8 cellular contexts compared by ENCODE assay signal in the genomic region with DNA sequence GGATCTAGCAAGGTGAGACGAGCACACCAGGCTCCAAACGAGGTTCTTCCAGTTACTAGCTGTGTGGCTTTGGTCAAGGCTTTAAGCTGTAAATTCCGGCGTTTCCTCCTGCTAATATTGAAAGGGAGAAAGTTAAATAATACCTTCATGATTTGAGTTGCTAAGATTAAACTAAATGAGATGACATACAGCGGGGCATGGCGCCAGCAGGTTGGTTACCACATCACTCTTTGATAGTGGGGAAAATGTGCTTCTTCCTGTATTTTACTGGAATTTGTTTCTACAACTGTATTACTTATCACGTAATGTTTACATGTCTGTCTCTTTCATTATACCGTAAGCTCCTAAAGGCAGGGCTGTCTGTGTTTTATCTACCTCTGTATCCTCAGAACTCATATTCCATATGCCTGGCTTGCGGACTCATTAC. TPM values are rescaled to one million over a fixed set of nuclear protein-coding genes. Genes with fewer than 3 reads are reported as not detected.
A peak's percentile ranks its signal among the peaks of the same experiment; 100 is the strongest.
DNase-seq lines count a peak whose midpoint lies in the region; ATAC-seq and TF ChIP-seq lines count a peak whose summit lies in the region.

No MANE protein-coding gene starts in this region.

- H3K4me1 ChIP-seq in aorta (ENCODE audit: control insufficient read depth in 1 of 2, insufficient read depth in 2 of 2, low read length in 2 of 2) = peaks cover 1 to 3% of the 10 kb centered on the region in 2 donors

- in situ Hi-C loops in GM13976 (cut with MboI; ENCODE audit: low sequenced_read_pairs, unreplicated experiment) = loop anchor here (10.0 kb wide), 1 partner anchor 331 kb away; no protein-coding TSS in a partner anchor

- H3K36me3 Mint-ChIP-seq in central memory CD8-positive, alpha-beta T cell (ENCODE audit: insufficient read depth) = peaks cover 13% of the 10 kb centered on the region

- peaks cover 37% of the 10 kb centered on the region for H3K4me1 Mint-ChIP-seq in central memory CD8-positive, alpha-beta T cell

- H3K9me3 Mint-ChIP-seq in central memory CD8-positive, alpha-beta T cell = no peaks in the 10 kb centered on the region

- no peaks in the 10 kb centered on the region for H3K36me3 ChIP-seq in aorta (ENCODE audit: control insufficient read depth in 1 of 2, insufficient read depth in 2 of 2, low read length in 1 of 2)

- WGBS in aorta, 2 donors = 3 to 4% methylated on average over 9 of the region's 9 CpGs

- H3K4me3 Mint-ChIP-seq in central memory CD8-positive, alpha-beta T cell = peak overlapping the region; percentile 95

- H3K9me3 ChIP-seq in aorta (ENCODE audit: control insufficient read depth, low read length) = no peaks in the 10 kb centered on the region

- DNase-seq in CD1c-positive myeloid dendritic cell (ENCODE audit: extremely low spot score) (peak; percentile 54), lung microvascular endothelial cell (ENCODE audit: low read depth in 2 of 2) (peak; percentile 24 to 46), aorta (peak in 1 of 2 donors; percentile 81), GM13976 (ENCODE audit: low spot score) (no peak)
- no peak for DNase-seq in Jurkat, Clone E6-1 (ENCODE audit: low read depth, low spot score)
- no peak for DNase-seq in central memory CD8-positive, alpha-beta T cell (ENCODE audit: low spot score in 2 of 2)
- no peak for DNase-seq in effector CD8-positive, alpha-beta T cell (lab: John Stamatoyannopoulos, UW)

- intact Hi-C loops in aorta (cut with DNase I) = no loop called here

- ATAC-seq in central memory CD8-positive, alpha-beta T cell (replicated peaks; ENCODE audit: extremely low read depth, poor library complexity, severe bottlenecking) = no peak
- no peak for ATAC-seq in aorta (ENCODE audit: low FRiP score)
- ATAC-seq in HG03571 (IDR thresholded peaks at IDR 0.05; ENCODE audit: unreplicated experiment) = no peak

- peak overlapping the region; percentile 94 for H3K4me3 ChIP-seq in Jurkat, Clone E6-1 (ENCODE audit: low read length)
- H3K4me3 ChIP-seq in aorta (ENCODE audit: low read length in 2 of 2) = peak overlapping the region; percentile 86 to 96

- no peak overlapping the region for H3K27ac ChIP-seq in aorta (ENCODE audit: low read depth in 1 of 2, low read length in 2 of 2)

- H3K27me3 Mint-ChIP-seq in central memory CD8-positive, alpha-beta T cell = peaks cover 25% of the 10 kb centered on the region

- TF ChIP-seq CTCF in GM13976 (IDR thresholded peaks at IDR 0.05; ENCODE audit: borderline replicate concordance, control extremely low read depth, extremely low read depth, insufficient read depth, missing control alignments) = no peak

- H3K27ac Mint-ChIP-seq in central memory CD8-positive, alpha-beta T cell (ENCODE audit: low read depth) = peak overlapping the region; percentile 99

- no peaks in the 10 kb centered on the region for H3K27me3 ChIP-seq in aorta (ENCODE audit: control insufficient read depth in 1 of 2, insufficient read depth in 2 of 2, low read length in 1 of 2)

RNA-seq across cellular contexts. Expression of gene PPIL1, which starts 0.6 kb away (rescaled TPM):
- 64.8 TPM for polyA plus RNA-seq in Jurkat, Clone E6-1 (2012; ENCODE audit: insufficient read depth, insufficient read length)
- total RNA-seq in lung microvascular endothelial cell (20.4 and 20.7 TPM in 2 replicates), aorta (10 to 100 TPM; 12.0 to 13.4 TPM)
- 10 to 100 TPM in 1 of 2 donors, 1 to 10 TPM in 1; 9.6 to 33.7 TPM for polyA plus RNA-seq in aorta

RNA-seq across cellular contexts. Expression of gene C6orf89, which starts 11.7 kb away (rescaled TPM):
- polyA plus RNA-seq in Jurkat, Clone E6-1 (2012; ENCODE audit: insufficient read depth, insufficient read length) = 42.2 TPM
- total RNA-seq in lung microvascular endothelial cell (14.8 and 21.2 TPM in 2 replicates), aorta (10 to 100 TPM; 56.9 to 59.7 TPM)
- 10 to 100 TPM; 16.7 to 22.8 TPM for polyA plus RNA-seq in aorta

RNA-seq across cellular contexts. Expression of gene CPNE5, which starts 34.8 kb away (rescaled TPM):
- not detected for polyA plus RNA-seq in Jurkat, Clone E6-1 (2012; ENCODE audit: insufficient read depth, insufficient read length)
- 1.2 and 5.7 TPM in 2 replicates for total RNA-seq in lung microvascular endothelial cell
- 10 to 100 TPM in 1 of 2 donors, 1 to 10 TPM in 1; 7.9 to 13.1 TPM for total RNA-seq in aorta
- under 1 TPM in 1 of 2 donors, not detected in 1; 0.20 TPM for polyA plus RNA-seq in aorta

Comparison
In these comparisons a context has a peak if more than half of its experiments do, and no peak if none do; other contexts are left out.
1. DNase-seq: peak in CD1c-positive myeloid dendritic cell (single experiment) and lung microvascular endothelial cell (2 of 2); none in Jurkat, Clone E6-1 (single experiment), central memory CD8-positive, alpha-beta T cell (0 of 2), GM13976 (single experiment) and effector CD8-positive, alpha-beta T cell (single experiment).